1 cellular context compared by ENCODE assay signal in the genomic region with DNA sequence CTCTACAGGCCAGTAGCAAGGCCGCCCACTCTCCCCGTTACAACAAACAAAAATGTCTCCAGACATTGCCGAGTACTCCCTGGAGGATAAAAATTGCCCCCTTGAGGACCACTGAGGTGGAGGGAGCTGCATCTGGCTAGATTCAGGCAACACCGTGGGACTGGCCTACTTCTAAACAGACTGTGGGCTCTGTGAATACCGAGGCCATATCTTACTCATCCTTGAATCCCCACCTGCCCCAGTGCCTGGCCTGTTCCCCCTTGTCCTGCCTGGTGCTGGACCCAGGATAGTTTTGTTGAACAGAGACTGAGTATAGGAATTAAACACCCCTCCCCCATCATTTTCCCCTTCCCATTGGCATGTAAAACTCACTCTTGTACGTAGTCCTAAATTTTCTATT.
TF ChIP-seq lines count a peak whose summit lies in the region.

No MANE protein-coding gene starts in this region.

TF ChIP-seq in GM23338, 12 proteins besides CTCF, POLR2A, EP300 and RAD21:
- TF ChIP-seq, protein P1, sequence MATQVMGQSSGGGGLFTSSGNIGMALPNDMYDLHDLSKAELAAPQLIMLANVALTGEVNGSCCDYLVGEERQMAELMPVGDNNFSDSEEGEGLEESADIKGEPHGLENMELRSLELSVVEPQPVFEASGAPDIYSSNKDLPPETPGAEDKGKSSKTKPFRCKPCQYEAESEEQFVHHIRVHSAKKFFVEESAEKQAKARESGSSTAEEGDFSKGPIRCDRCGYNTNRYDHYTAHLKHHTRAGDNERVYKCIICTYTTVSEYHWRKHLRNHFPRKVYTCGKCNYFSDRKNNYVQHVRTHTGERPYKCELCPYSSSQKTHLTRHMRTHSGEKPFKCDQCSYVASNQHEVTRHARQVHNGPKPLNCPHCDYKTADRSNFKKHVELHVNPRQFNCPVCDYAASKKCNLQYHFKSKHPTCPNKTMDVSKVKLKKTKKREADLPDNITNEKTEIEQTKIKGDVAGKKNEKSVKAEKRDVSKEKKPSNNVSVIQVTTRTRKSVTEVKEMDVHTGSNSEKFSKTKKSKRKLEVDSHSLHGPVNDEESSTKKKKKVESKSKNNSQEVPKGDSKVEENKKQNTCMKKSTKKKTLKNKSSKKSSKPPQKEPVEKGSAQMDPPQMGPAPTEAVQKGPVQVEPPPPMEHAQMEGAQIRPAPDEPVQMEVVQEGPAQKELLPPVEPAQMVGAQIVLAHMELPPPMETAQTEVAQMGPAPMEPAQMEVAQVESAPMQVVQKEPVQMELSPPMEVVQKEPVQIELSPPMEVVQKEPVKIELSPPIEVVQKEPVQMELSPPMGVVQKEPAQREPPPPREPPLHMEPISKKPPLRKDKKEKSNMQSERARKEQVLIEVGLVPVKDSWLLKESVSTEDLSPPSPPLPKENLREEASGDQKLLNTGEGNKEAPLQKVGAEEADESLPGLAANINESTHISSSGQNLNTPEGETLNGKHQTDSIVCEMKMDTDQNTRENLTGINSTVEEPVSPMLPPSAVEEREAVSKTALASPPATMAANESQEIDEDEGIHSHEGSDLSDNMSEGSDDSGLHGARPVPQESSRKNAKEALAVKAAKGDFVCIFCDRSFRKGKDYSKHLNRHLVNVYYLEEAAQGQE (IDR thresholded peaks at IDR 0.05; ENCODE audit: unreplicated experiment), result no peak
- no peak for TF ChIP-seq EZH2 (IDR thresholded peaks at IDR 0.05; ENCODE audit: low read depth, unreplicated experiment)
